In the genomic region with DNA sequence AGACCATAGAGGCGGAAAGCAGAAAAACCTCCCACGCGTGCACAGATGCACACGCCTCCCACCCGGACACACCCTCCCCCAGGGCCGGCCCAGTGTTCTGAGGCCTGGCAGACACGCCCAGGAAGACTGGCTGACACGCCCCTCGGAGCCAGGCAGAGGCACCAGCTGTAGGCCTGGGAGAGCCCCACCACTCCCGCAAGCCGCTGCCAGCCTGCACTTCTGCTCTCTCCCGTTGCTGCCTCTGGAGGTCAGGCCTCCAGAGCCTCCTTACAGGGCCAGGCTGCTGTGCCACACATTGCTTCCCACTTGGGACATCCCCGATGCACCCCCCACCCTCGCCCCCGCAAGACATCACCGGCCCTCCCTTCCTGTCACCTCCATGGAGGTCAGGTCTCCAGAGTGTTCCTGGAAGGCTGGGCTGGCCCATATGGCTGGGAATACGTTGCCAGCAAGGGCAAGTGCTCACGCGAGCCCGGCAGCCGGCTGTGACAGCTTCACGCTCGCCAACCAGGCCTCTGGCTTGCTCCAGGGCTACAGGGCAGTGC, we compare ENCODE assay signal across 8 cellular contexts. TPM values are rescaled to one million over a fixed set of nuclear protein-coding genes. Genes with fewer than 3 reads are reported as not detected.
A peak's percentile ranks its signal among the peaks of the same experiment; 100 is the strongest.
DNase-seq lines count a peak whose midpoint lies in the region; ATAC-seq and TF ChIP-seq lines count a peak whose summit lies in the region.

No MANE protein-coding gene starts in this region.

- ATAC-seq in left cardiac atrium (peak; percentile 89 to 93), GM19035 (IDR thresholded peaks at IDR 0.05; ENCODE audit: unreplicated experiment) (no peak)

- H3K9me3 Mint-ChIP-seq in CD14-positive monocyte = peaks cover 0 to 3% (median 0%) of the 10 kb centered on the region in 7 donors

- no peak for TF ChIP-seq CTCF in GM13976 (IDR thresholded peaks at IDR 0.05; ENCODE audit: borderline replicate concordance, control extremely low read depth, extremely low read depth, insufficient read depth, missing control alignments)
- no peak for TF ChIP-seq CTCF in PC-9 (conservative IDR thresholded peaks at IDR 0.05)
- TF ChIP-seq CTCF in CD14-positive monocyte (IDR thresholded peaks at IDR 0.05) = no peak

- peaks cover 4 to 18% (median 8%) of the 10 kb centered on the region in 3 donors for H3K27me3 Mint-ChIP-seq in CD14-positive monocyte (ENCODE audit: low read depth in 3 of 3)

- H4K20me1 ChIP-seq in PC-9 (ENCODE audit: insufficient read depth) = no peaks in the 10 kb centered on the region

- POLR2A ChIA-PET in PC-9 (lab: Charles Lee; ENCODE audit: unreplicated experiment) = no interaction called here

- H3K36me3 ChIP-seq in PC-9 (ENCODE audit: low read depth) = no peaks in the 10 kb centered on the region

- no peak overlapping the region for H3K4me2 ChIP-seq in PC-9

- H3K36me3 Mint-ChIP-seq in CD14-positive monocyte = no peaks in the 10 kb centered on the region

- BruUV-seq in PC-9 (replicated peaks; lab: Mats Ljungman, UMichigan) = no TSS peak

- H3K27ac ChIP-seq in PC-9 = no peak overlapping the region

- CTCF ChIA-PET in PC-9 (lab: Charles Lee) = no interaction called here

- H2AFZ ChIP-seq in PC-9 = no peak overlapping the region

- H3K27me3 ChIP-seq in PC-9 (ENCODE audit: insufficient read depth, low read depth) = no peaks in the 10 kb centered on the region

- intact Hi-C loops in PC-9 (cut with micrococcal nuclease; ENCODE audit: unreplicated experiment) = no loop called here
- intact Hi-C loops in left cardiac atrium (cut with DNase I) = no loop called here
- intact Hi-C loops in CD14-positive monocyte (cut with micrococcal nuclease) = loop anchor here in 1 of 2 donors (10.0 kb wide), 1 partner anchor 59 kb away; no protein-coding TSS in a partner anchor

- H3K4me3 Mint-ChIP-seq in CD14-positive monocyte = no peak overlapping the region

- H3K27ac Mint-ChIP-seq in CD14-positive monocyte = no peak overlapping the region

- H3K9me2 ChIP-seq in PC-9 (ENCODE audit: insufficient read depth) = no peaks in the 10 kb centered on the region

- H3K4me1 ChIP-seq in PC-9 (replicated peaks; ENCODE audit: insufficient read depth) = peaks cover 20% of the 10 kb centered on the region

- peak; percentile 62 for DNase-seq in GM13976 (ENCODE audit: low spot score)
- peak; percentile 42 to 50 for DNase-seq in PC-9
- DNase-seq in activated T-cell treated with anti-CD3 and anti-CD28 coated beads, Interleukin-2, amount 50 U/mL, for 48 hours = peak; percentile 60 to 66
- DNase-seq in left cardiac atrium = peak; percentile 81
- peak; percentile 35 for DNase-seq in stimulated activated CD4-positive, alpha-beta T cell treated with anti-CD3 and anti-CD28 coated beads, Interleukin-2, amount 100 ng/mL, for 4 hours (ENCODE audit: low read depth)
- DNase-seq in CD14-positive monocyte (ENCODE audit: low spot score) = no peak
- no peak for DNase-seq in HCEC 1CT

- H3K9me3 ChIP-seq in PC-9 (ENCODE audit: insufficient read depth, low read depth) = no peaks in the 10 kb centered on the region

- H3K4me1 Mint-ChIP-seq in CD14-positive monocyte = peaks cover 6% of the 10 kb centered on the region

- in situ Hi-C loops in GM13976 (cut with MboI; ENCODE audit: low sequenced_read_pairs, unreplicated experiment) = no loop called here

- no peak overlapping the region for H3K4me3 ChIP-seq in PC-9

- H3K79me2 ChIP-seq in PC-9 (ENCODE audit: low read depth) = no peaks in the 10 kb centered on the region

- H3F3A ChIP-seq in PC-9 (ENCODE audit: insufficient read depth, low read depth) = peaks cover 3% of the 10 kb centered on the region; the same call in 1 of the 2 replicates

RNA-seq across cellular contexts. Expression of gene CASZ1, which starts 40.4 kb away (rescaled TPM):
- total RNA-seq in PC-9 (2021) (15.2 and 18.9 TPM in 2 replicates), left cardiac atrium (10 to 100 TPM; 37.6 to 68.2 TPM)
- polyA plus RNA-seq in CD14-positive monocyte = under 1 TPM; 0.30 to 0.50 TPM

Comparison
In these comparisons a context has a peak if more than half of its experiments do, and no peak if none do; other contexts are left out.
1. DNase-seq: peak in GM13976 (single experiment), PC-9 (2 of 2), activated T-cell treated with anti-CD3 and anti-CD28 coated beads, Interleukin-2, amount 50 U/mL, for 48 hours (2 of 2), left cardiac atrium (single experiment) and stimulated activated CD4-positive, alpha-beta T cell treated with anti-CD3 and anti-CD28 coated beads, Interleukin-2, amount 100 ng/mL, for 4 hours (single experiment); none in CD14-positive monocyte (single experiment) and HCEC 1CT (single experiment).